In the genomic region with DNA sequence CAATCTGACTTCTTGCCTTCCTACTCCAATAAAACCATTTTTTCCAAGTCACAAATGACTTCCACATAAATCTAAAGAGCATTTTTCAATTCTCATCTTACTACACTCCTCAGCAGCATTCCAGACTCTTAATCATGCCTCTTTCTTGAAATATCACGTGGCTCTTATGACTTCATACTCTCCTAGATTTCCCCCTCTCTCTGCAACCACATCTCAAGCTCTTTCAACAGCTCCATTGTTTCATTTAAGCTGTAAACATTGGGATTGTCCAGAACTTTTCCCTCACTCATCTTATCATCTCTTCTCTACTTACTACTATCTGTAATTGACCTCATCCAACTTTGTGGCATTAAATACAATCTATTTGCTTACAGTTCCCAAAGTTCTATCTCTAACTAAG, we compare ENCODE assay signal across 7 cellular contexts.
DNase-seq lines count a peak whose midpoint lies in the region; ATAC-seq, FAIRE-seq and TF ChIP-seq lines count a peak whose summit lies in the region.
"Not testable (repeated sequence)": the region's sequence is repeated elsewhere in the genome, so short reads cannot be mapped to it uniquely, and the experiment has no call there.

No MANE protein-coding gene starts in this region.

- peak; percentile 57 for ATAC-seq in foreskin keratinocyte

- in situ Hi-C loops in SK-MEL-5 (cut with HindIII; ENCODE audit: low pct_unique_long_range_greater_than_20kb, low sequenced_read_pairs), result not testable (repeated sequence)

- H3K4me3 ChIP-seq in AG10803 (ENCODE audit: low read length); bronchial epithelial cell (ENCODE audit: low read depth, low read length): not testable (repeated sequence)

- H3K36me3 ChIP-seq in bronchial epithelial cell (ENCODE audit: control insufficient read depth, insufficient read depth, low read length), result not testable (repeated sequence)

- not testable (repeated sequence) for TF ChIP-seq CTCF in AG10803 (conservative IDR thresholded peaks at IDR 0.05; ENCODE audit: low read length); bronchial epithelial cell (IDR thresholded peaks at IDR 0.05; ENCODE audit: insufficient read depth, low read length, severe bottlenecking); foreskin keratinocyte (conservative IDR thresholded peaks at IDR 0.05)

- not testable (repeated sequence) for TF ChIP-seq POLR2A in H54 (IDR thresholded peaks at IDR 0.05; ENCODE audit: low read depth, low read length)

- H3K27me3 ChIP-seq in bronchial epithelial cell (ENCODE audit: control insufficient read depth, insufficient read depth, low read length); foreskin keratinocyte: not testable (repeated sequence)

- H3K4me1 ChIP-seq in foreskin keratinocyte, result not testable (repeated sequence)

- not testable (repeated sequence) for H3K27ac ChIP-seq in foreskin keratinocyte

- FAIRE-seq in H54 (lab: Jason Lieb, UNC) (peak; percentile 93), bronchial epithelial cell (lab: Jason Lieb, UNC) (peak; percentile 7)

- DNase-seq in AG10803 (ENCODE audit: low read depth) (peak; percentile 11), SK-MEL-5 (ENCODE audit: low read depth, low spot score) (peak; percentile 80), bronchial epithelial cell (ENCODE audit: low read depth) (peak; percentile 52), fibroblast of gingiva (ENCODE audit: low read depth) (peak; percentile 25), foreskin keratinocyte (peak; percentile 0 to 33), renal cortical epithelial cell (ENCODE audit: low read depth) (peak; percentile 21)
- not testable (repeated sequence) for DNase-seq in H54 (ENCODE audit: insufficient read length, low spot score)
